In the genomic region with DNA sequence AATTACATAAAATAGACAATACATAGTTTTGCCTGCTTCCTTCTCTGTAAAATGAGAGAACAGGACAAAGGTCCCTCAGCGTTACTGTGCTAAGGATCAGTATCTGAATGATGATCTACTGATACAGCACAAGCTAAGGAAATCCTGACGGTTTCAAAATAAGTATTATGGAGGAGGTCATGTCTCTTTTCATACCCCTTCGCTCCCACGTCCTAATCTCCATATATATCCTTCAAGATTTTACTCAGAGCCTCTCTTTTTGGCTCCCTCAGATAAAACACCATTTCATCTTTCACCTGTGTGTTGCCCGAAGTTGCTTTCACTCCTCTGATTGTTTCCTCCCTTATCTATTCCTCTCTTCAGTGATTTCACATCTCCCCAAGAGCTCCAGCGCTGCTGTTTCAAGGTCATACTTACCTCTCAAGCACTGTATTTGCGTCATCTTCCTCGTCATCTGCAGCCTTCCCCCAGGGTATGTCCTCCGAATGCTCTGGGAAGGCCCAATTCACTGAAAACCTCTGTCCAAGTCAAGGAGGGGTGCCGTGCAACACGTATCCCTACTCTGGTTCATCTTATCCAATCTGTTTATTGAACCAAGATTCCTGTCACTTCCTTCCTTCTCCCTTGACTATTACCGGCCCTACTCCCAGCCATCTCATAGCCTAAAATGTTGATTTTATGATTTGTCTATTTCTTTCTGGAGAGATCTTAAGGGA, we compare ENCODE assay signal across 8 cellular contexts. TPM values are rescaled to one million over a fixed set of nuclear protein-coding genes. Genes with fewer than 3 reads are reported as not detected.
DNase-seq lines count a peak whose midpoint lies in the region; ATAC-seq and TF ChIP-seq lines count a peak whose summit lies in the region.

No MANE protein-coding gene starts in this region.

- intact Hi-C loops in psoas muscle (cut with DNase I), result loop anchor here (2.0 to 10.0 kb wide), 2 partner anchors 17 to 269 kb away; a partner anchor contains a TSS

- TF ChIP-seq CTCF in GM12865 (IDR thresholded peaks at IDR 0.05; ENCODE audit: insufficient read depth, low read depth, low read length, missing control alignments) (no peak), psoas muscle (IDR thresholded peaks at IDR 0.05) (no peak)

- no peak for ATAC-seq in psoas muscle
- ATAC-seq in HG03045 (IDR thresholded peaks at IDR 0.05; ENCODE audit: unreplicated experiment), result no peak

- peak overlapping the region; percentile 81 for H3K4me3 ChIP-seq in GM12865 (ENCODE audit: low read depth, low read length)
- H3K4me3 ChIP-seq in SJSA1, result no peak overlapping the region
- H3K4me3 ChIP-seq in psoas muscle, result peak overlapping the region; percentile 87

- DNase-seq in GM12865 (ENCODE audit: low read depth), result no peak
- no peak for DNase-seq in SJSA1 (ENCODE audit: low read depth in 1 of 2, low spot score in 2 of 2)
- no peak for DNase-seq in epithelial cell of prostate (ENCODE audit: low read depth, low spot score)
- DNase-seq in psoas muscle, result no peak
- DNase-seq in AML-193 (lab: John Stamatoyannopoulos, UW), result no peak
- DNase-seq in NCI-H446 treated with DMSO at 0.1 percent for 48 hours (lab: John Stamatoyannopoulos, UW), result no peak
- no peak for DNase-seq in T1000 (lab: John Stamatoyannopoulos, UW)

- peaks cover 57% of the 10 kb centered on the region for H3K36me3 ChIP-seq in SJSA1
- peaks cover 8 to 60% of the 10 kb centered on the region in 2 donors for H3K36me3 ChIP-seq in psoas muscle (ENCODE audit: insufficient read depth in 1 of 2, low read depth in 1 of 2)

- WGBS in psoas muscle, 3 donors, result 63 to 72% (median 65%) methylated on average over 12 of the region's 12 CpGs

- H3K27me3 ChIP-seq in SJSA1 (replicated peaks) (no peaks in the 10 kb centered on the region), psoas muscle (ENCODE audit: insufficient read depth in 3 of 3, low read length in 2 of 3) (no peaks in the 10 kb centered on the region)

- H3K27ac ChIP-seq in SJSA1 (peak overlapping the region; percentile 7; the same call in 1 of the 2 replicates), epithelial cell of prostate (peak overlapping the region; percentile 71), psoas muscle (peak overlapping the region; percentile 98)

- no peaks in the 10 kb centered on the region for H3K9me3 ChIP-seq in SJSA1 (replicated peaks)
- no peaks in the 10 kb centered on the region for H3K9me3 ChIP-seq in psoas muscle

- H3K4me1 ChIP-seq in SJSA1 (replicated peaks) (peaks cover 15% of the 10 kb centered on the region), psoas muscle (peaks cover 28% of the 10 kb centered on the region)

RNA-seq across cellular contexts. Expression of a gene that starts 1.2 kb away (rescaled TPM):
- 52.0 and 58.8 TPM in 2 replicates for total RNA-seq in SJSA1 (2014; rRNA removed; shearing (Covaris generic))
- total RNA-seq in psoas muscle, result 100 to 1,000 TPM in 1 of 4 donors, 10 to 100 TPM in 3; 69.0 to 100 (median 96.0) TPM
- 10 to 100 TPM; 23.6 to 71.0 (median 34.5) TPM for polyA plus RNA-seq in psoas muscle

RNA-seq across cellular contexts. Expression of a gene that starts 15.5 kb away (rescaled TPM):
- 59.8 and 125 TPM in 2 replicates for total RNA-seq in SJSA1 (2014; rRNA removed; shearing (Covaris generic))
- 10 to 100 TPM; 23.6 to 28.0 (median 26.7) TPM for total RNA-seq in psoas muscle
- 10 to 100 TPM; 20.9 to 72.0 (median 43.2) TPM for polyA plus RNA-seq in psoas muscle

RNA-seq across cellular contexts. Expression of a gene that starts 15.8 kb away (rescaled TPM):
- total RNA-seq in SJSA1 (2014; rRNA removed; shearing (Covaris generic)), result 25.9 and 39.3 TPM in 2 replicates
- 10 to 100 TPM; 66.1 to 77.4 (median 69.8) TPM for total RNA-seq in psoas muscle
- 10 to 100 TPM; 28.6 to 70.7 (median 34.8) TPM for polyA plus RNA-seq in psoas muscle

RNA-seq across cellular contexts. Expression of a gene that starts 32.2 kb away (rescaled TPM):
- total RNA-seq in SJSA1 (2014; rRNA removed; shearing (Covaris generic)), result 5.0 TPM in 1 of 2 replicates, not detected in the other
- total RNA-seq in psoas muscle, result 1 to 10 TPM; 3.9 to 7.6 (median 5.5) TPM
- 1 to 10 TPM; 2.0 to 4.7 (median 2.0) TPM for polyA plus RNA-seq in psoas muscle

RNA-seq across cellular contexts. Expression of a gene that starts 47.4 kb away (rescaled TPM):
- total RNA-seq in SJSA1 (2014; rRNA removed; shearing (Covaris generic)), result 105 and 108 TPM in 2 replicates
- 1 to 10 TPM in 3 of 4 donors, under 1 TPM in 1; 0.71 to 1.5 (median 1.3) TPM for total RNA-seq in psoas muscle
- 1 to 10 TPM in 1 of 3 donors, under 1 TPM in 2; 0.15 to 2.4 (median 0.40) TPM for polyA plus RNA-seq in psoas muscle

Comparison
In these comparisons a context has a peak if more than half of its experiments do, and no peak if none do; other contexts are left out.
1. H3K27ac ChIP-seq: peak in every context shown above with its lines; median percentile 98 in psoas muscle; 71 in epithelial cell of prostate; 7 in SJSA1.